Comparison of ENCODE assay signal across 36 cellular contexts in genomic region chr1:168640184-168640583, GRCh38.
"Had no signal": no experiment of that assay in that cellular context is flagged by ENCODE, and none has a peak within 500 bp of the region (broad histone marks: within the 10 kb centered on the region; RNA-seq: fewer than 3 reads in every experiment).

No MANE protein-coding gene starts in this region.

- H3K9me3 ChIP-seq: ascending aorta had no signal

- H3K4me3 ChIP-seq: ascending aorta, cardiac muscle cell had no signal

- H3K4me3 Mint-ChIP-seq: activated CD4-positive, alpha-beta memory T cell treated with anti-CD3 and anti-CD28 coated beads, Interleukin-2, amount 10 ng/mL, durations not matched to agents 7 days and 5 days; activated CD4-positive, alpha-beta T cell treated with anti-CD3 and anti-CD28 coated beads for 36 hours; activated CD4-positive, alpha-beta T cell treated with anti-CD3 and anti-CD28 coated beads, Interleukin-2, amount 10 ng/mL, durations not matched to agents 7 days and 5 days; activated CD8-positive, alpha-beta memory T cell treated with anti-CD3 and anti-CD28 coated beads, Interleukin-2, amount 10 ng/mL, durations not matched to agents 7 days and 5 days; activated CD8-positive, alpha-beta T cell treated with anti-CD3 and anti-CD28 coated beads, Interleukin-2, amount 10 ng/mL, durations not matched to agents 7 days and 5 days; activated naive CD4-positive, alpha-beta T cell treated with anti-CD3 and anti-CD28 coated beads, Interleukin-2, amount 10 ng/mL, durations not matched to agents 7 days and 5 days; activated naive CD4-positive, alpha-beta T cell treated with anti-CD3 and anti-CD28 coated beads, Interleukin-2, amount 50 U/mL, for 24 hours; activated naive CD8-positive, alpha-beta T cell; activated T-cell treated with anti-CD3 and anti-CD28 coated beads, Interleukin-2, amount 50 U/mL, for 24 hours; brain; central memory CD8-positive, alpha-beta T cell; T-helper 1 cell treated with Interleukin-12 subunit alpha and Interleukin-12 subunit beta and Interleukin-4 antibody, amounts not matched to agents 30 μg/mL and 1 μg/mL, for 36 hours; T-helper 2 cell treated with Interferon-gamma antibody and Interleukin-4, amounts not matched to agents 5 μg/mL and 100 μg/mL, for 36 hours; WTC11 had no signal

- ATAC-seq: activated CD4-positive, alpha-beta T cell treated with anti-CD3 and anti-CD28 coated beads for 36 hours; activated CD4-positive, CD25-positive, alpha-beta regulatory T cell treated with anti-CD3 and anti-CD28 coated beads, Interleukin-2, amount 50 U/mL, for 24 hours; activated CD8-positive, alpha-beta memory T cell treated with anti-CD3 and anti-CD28 coated beads, Interleukin-2, amount 10 ng/mL, durations not matched to agents 7 days and 5 days; activated CD8-positive, alpha-beta T cell treated with anti-CD3 and anti-CD28 coated beads, Interleukin-2, amount 10 ng/mL, durations not matched to agents 7 days and 5 days; WTC11 had no signal

- H3K27ac ChIP-seq: ascending aorta, cardiac muscle cell, WERI-Rb-1 had no signal

- DNase-seq: activated CD4-positive, alpha-beta memory T cell treated with anti-CD3 and anti-CD28 coated beads, Interleukin-2, amount 10 ng/mL, durations not matched to agents 7 days and 5 days; activated CD4-positive, alpha-beta T cell treated with anti-CD3 and anti-CD28 coated beads for 1 hour; activated CD4-positive, alpha-beta T cell treated with anti-CD3 and anti-CD28 coated beads for 36 hours; activated CD4-positive, alpha-beta T cell treated with anti-CD3 and anti-CD28 coated beads for 48 hours; activated CD4-positive, alpha-beta T cell treated with anti-CD3 and anti-CD28 coated beads, Interleukin-2, amount 10 ng/mL, durations not matched to agents 7 days and 5 days; activated CD4-positive, alpha-beta T cell treated with anti-CD3 and anti-CD28 coated beads, Interleukin-2, amount 50 U/mL, for 48 hours; activated CD4-positive, CD25-positive, alpha-beta regulatory T cell; activated CD8-positive, alpha-beta memory T cell treated with anti-CD3 and anti-CD28 coated beads for 24 hours; activated CD8-positive, alpha-beta memory T cell treated with anti-CD3 and anti-CD28 coated beads, Interleukin-2, amount 10 ng/mL, durations not matched to agents 7 days and 5 days; activated CD8-positive, alpha-beta memory T cell treated with anti-CD3 and anti-CD28 coated beads, Interleukin-2, amount 50 U/mL, for 48 hours; activated CD8-positive, alpha-beta T cell treated with anti-CD3 and anti-CD28 coated beads, Interleukin-2, amount 10 ng/mL, durations not matched to agents 7 days and 5 days; activated effector memory CD4-positive, alpha-beta T cell treated with Interleukin-2 at 50 U/mL for 16 hours; activated gamma-delta T cell; activated naive CD4-positive, alpha-beta T cell treated with anti-CD3 and anti-CD28 coated beads, Interleukin-2, amount 10 ng/mL, durations not matched to agents 7 days and 5 days; activated naive CD4-positive, alpha-beta T cell treated with Interleukin-2 at 50 U/mL for 16 hours; activated T-cell treated with anti-CD3 and anti-CD28 coated beads, Interleukin-2, amount 50 U/mL, for 24 hours; activated T-cell treated with anti-CD3 and anti-CD28 coated beads, Interleukin-2, amount 50 U/mL, for 48 hours; amygdala; anterior cingulate cortex; caudate nucleus; cerebellar nuclear complex; T-helper 1 cell; T-helper 2 cell; T-helper 9 cell; WERI-Rb-1 had no signal

- H3K4me1 Mint-ChIP-seq: activated CD4-positive, alpha-beta memory T cell treated with anti-CD3 and anti-CD28 coated beads, Interleukin-2, amount 10 ng/mL, durations not matched to agents 7 days and 5 days; activated CD4-positive, alpha-beta T cell treated with anti-CD3 and anti-CD28 coated beads for 36 hours; activated CD4-positive, alpha-beta T cell treated with anti-CD3 and anti-CD28 coated beads, Interleukin-2, amount 10 ng/mL, durations not matched to agents 7 days and 5 days; activated CD8-positive, alpha-beta memory T cell treated with anti-CD3 and anti-CD28 coated beads, Interleukin-2, amount 10 ng/mL, durations not matched to agents 7 days and 5 days; activated naive CD4-positive, alpha-beta T cell treated with anti-CD3 and anti-CD28 coated beads, Interleukin-2, amount 10 ng/mL, durations not matched to agents 7 days and 5 days; activated naive CD4-positive, alpha-beta T cell treated with anti-CD3 and anti-CD28 coated beads, Interleukin-2, amount 50 U/mL, for 24 hours; central memory CD8-positive, alpha-beta T cell had no signal

- H3K27me3 Mint-ChIP-seq: activated naive CD8-positive, alpha-beta T cell; activated T-cell treated with anti-CD3 and anti-CD28 coated beads, Interleukin-2, amount 50 U/mL, for 24 hours had no signal

- H3K27ac Mint-ChIP-seq: activated CD4-positive, alpha-beta memory T cell treated with anti-CD3 and anti-CD28 coated beads, Interleukin-2, amount 10 ng/mL, durations not matched to agents 7 days and 5 days; activated CD4-positive, alpha-beta T cell treated with anti-CD3 and anti-CD28 coated beads for 36 hours; activated CD4-positive, alpha-beta T cell treated with anti-CD3 and anti-CD28 coated beads, Interleukin-2, amount 10 ng/mL, durations not matched to agents 7 days and 5 days; activated CD8-positive, alpha-beta memory T cell treated with anti-CD3 and anti-CD28 coated beads, Interleukin-2, amount 10 ng/mL, durations not matched to agents 7 days and 5 days; activated CD8-positive, alpha-beta T cell treated with anti-CD3 and anti-CD28 coated beads, Interleukin-2, amount 10 ng/mL, durations not matched to agents 7 days and 5 days; activated naive CD4-positive, alpha-beta T cell treated with anti-CD3 and anti-CD28 coated beads, Interleukin-2, amount 10 ng/mL, durations not matched to agents 7 days and 5 days; activated naive CD4-positive, alpha-beta T cell treated with anti-CD3 and anti-CD28 coated beads, Interleukin-2, amount 50 U/mL, for 24 hours; activated naive CD8-positive, alpha-beta T cell; activated T-cell treated with anti-CD3 and anti-CD28 coated beads, Interleukin-2, amount 50 U/mL, for 24 hours; activated T-helper 2 cell treated with anti-CD3 and anti-CD28 coated beads, Interferon-gamma antibody, Interleukin-2, Interleukin-4, amounts not matched to agents 10 μg/mL and 5 μg/mL and 100 μg/mL, durations not matched to agents 14 hours and 24 hours and 36 hours; brain; T-helper 1 cell treated with Interleukin-12 subunit alpha and Interleukin-12 subunit beta and Interleukin-4 antibody, amounts not matched to agents 30 μg/mL and 1 μg/mL, for 36 hours; T-helper 2 cell treated with Interferon-gamma antibody and Interleukin-4, amounts not matched to agents 5 μg/mL and 100 μg/mL, for 36 hours; WTC11 had no signal

- H3K36me3 Mint-ChIP-seq: activated CD8-positive, alpha-beta memory T cell treated with anti-CD3 and anti-CD28 coated beads, Interleukin-2, amount 10 ng/mL, durations not matched to agents 7 days and 5 days; activated naive CD4-positive, alpha-beta T cell treated with anti-CD3 and anti-CD28 coated beads, Interleukin-2, amount 10 ng/mL, durations not matched to agents 7 days and 5 days; activated naive CD4-positive, alpha-beta T cell treated with anti-CD3 and anti-CD28 coated beads, Interleukin-2, amount 50 U/mL, for 24 hours; activated naive CD8-positive, alpha-beta T cell; brain; WTC11 had no signal

- H3K9me3 Mint-ChIP-seq: activated CD4-positive, alpha-beta memory T cell treated with anti-CD3 and anti-CD28 coated beads, Interleukin-2, amount 10 ng/mL, durations not matched to agents 7 days and 5 days; activated CD4-positive, alpha-beta T cell treated with anti-CD3 and anti-CD28 coated beads, Interleukin-2, amount 10 ng/mL, durations not matched to agents 7 days and 5 days; activated naive CD4-positive, alpha-beta T cell treated with anti-CD3 and anti-CD28 coated beads, Interleukin-2, amount 10 ng/mL, durations not matched to agents 7 days and 5 days; activated T-cell treated with anti-CD3 and anti-CD28 coated beads, Interleukin-2, amount 50 U/mL, for 24 hours; activated T-helper 2 cell treated with anti-CD3 and anti-CD28 coated beads, Interferon-gamma antibody, Interleukin-2, Interleukin-4, amounts not matched to agents 10 μg/mL and 5 μg/mL and 100 μg/mL, durations not matched to agents 14 hours and 24 hours and 36 hours; brain; central memory CD8-positive, alpha-beta T cell; T-helper 1 cell treated with Interleukin-12 subunit alpha and Interleukin-12 subunit beta and Interleukin-4 antibody, amounts not matched to agents 30 μg/mL and 1 μg/mL, for 36 hours; T-helper 2 cell treated with Interferon-gamma antibody and Interleukin-4, amounts not matched to agents 5 μg/mL and 100 μg/mL, for 36 hours; WTC11 had no signal

- H3K27me3 ChIP-seq: ascending aorta, cardiac muscle cell had no signal

- H3K36me3 ChIP-seq: ascending aorta, cardiac muscle cell, WERI-Rb-1 had no signal
